In genomic region chr6:43924222-43924702, GRCh38 we compare ENCODE assay signal across 8 cellular contexts.
DNase-seq lines count a peak whose midpoint lies in the region; ATAC-seq, FAIRE-seq and TF ChIP-seq lines count a peak whose summit lies in the region.

No MANE protein-coding gene starts in this region.

- intact Hi-C loops in activated T-helper 1 cell treated with anti-CD3 and anti-CD28 coated beads, Interleukin-12 subunit alpha, Interleukin-12 subunit beta, Interleukin-2, Interleukin-4 antibody, amounts not matched to agents 30 ng/mL and 10 ng/mL and 1 ng/mL, durations not matched to agents 14 hours and 24 hours and 36 hours (cut with micrococcal nuclease) = no loop called here
- intact Hi-C loops in esophagus muscularis mucosa (cut with DNase I) = no loop called here

- H3K4me3 ChIP-seq in NB4 (ENCODE audit: low read depth, low read length) (no peak overlapping the region), esophagus muscularis mucosa (no peak overlapping the region)

- WGBS in esophagus muscularis mucosa = 46% methylated on average over 5 of the region's 12 CpGs

- DNase-seq in CMK (ENCODE audit: low read depth) = peak; percentile 70
- peak; percentile 96 for DNase-seq in NB4 (ENCODE audit: low read depth)
- DNase-seq in activated T-helper 1 cell treated with anti-CD3 and anti-CD28 coated beads, Interleukin-12 subunit alpha, Interleukin-12 subunit beta, Interleukin-2, Interleukin-4 antibody, amounts not matched to agents 30 ng/mL and 10 ng/mL and 1 ng/mL, durations not matched to agents 14 hours and 24 hours and 36 hours (ENCODE audit: low spot score) = peak; percentile 20
- peak; percentile 90 for DNase-seq in myocyte (ENCODE audit: low read depth)
- peak; percentile 75 for DNase-seq in urothelium cell line (ENCODE audit: low spot score)
- no peak for DNase-seq in esophagus muscularis mucosa (ENCODE audit: extremely low spot score)
- DNase-seq in ecto neural progenitor cell (ENCODE audit: low spot score) = no peak

- H3K27ac ChIP-seq in esophagus muscularis mucosa (replicated peaks in 1 of 4) = no peak overlapping the region

- TF ChIP-seq CTCF in NB4 (IDR thresholded peaks at IDR 0.05; ENCODE audit: low read depth, low read length) (no peak), esophagus muscularis mucosa (IDR thresholded peaks at IDR 0.05) (no peak)

- peak; percentile 66 for FAIRE-seq in urothelium cell line (lab: Jason Lieb, UNC)

- no peak for ATAC-seq in HG03139 (IDR thresholded peaks at IDR 0.05; ENCODE audit: unreplicated experiment)

- H3K27ac Mint-ChIP-seq in activated T-helper 1 cell treated with anti-CD3 and anti-CD28 coated beads, Interleukin-12 subunit alpha, Interleukin-12 subunit beta, Interleukin-2, Interleukin-4 antibody, amounts not matched to agents 30 ng/mL and 10 ng/mL and 1 ng/mL, durations not matched to agents 14 hours and 24 hours and 36 hours = no peak overlapping the region

- no peak for TF ChIP-seq POLR2A in NB4 (IDR thresholded peaks at IDR 0.05; ENCODE audit: extremely low read depth, insufficient read length)
- no peak for TF ChIP-seq POLR2A in esophagus muscularis mucosa (IDR thresholded peaks at IDR 0.05; ENCODE audit: low read depth)

- no peak overlapping the region for H3K4me3 Mint-ChIP-seq in activated T-helper 1 cell treated with anti-CD3 and anti-CD28 coated beads, Interleukin-12 subunit alpha, Interleukin-12 subunit beta, Interleukin-2, Interleukin-4 antibody, amounts not matched to agents 30 ng/mL and 10 ng/mL and 1 ng/mL, durations not matched to agents 14 hours and 24 hours and 36 hours

- no peak for TF ChIP-seq EP300 in esophagus muscularis mucosa (IDR thresholded peaks at IDR 0.05)

- no peaks in the 10 kb centered on the region for H3K9me3 ChIP-seq in esophagus muscularis mucosa

- peaks cover 16% of the 10 kb centered on the region for H3K4me1 Mint-ChIP-seq in activated T-helper 1 cell treated with anti-CD3 and anti-CD28 coated beads, Interleukin-12 subunit alpha, Interleukin-12 subunit beta, Interleukin-2, Interleukin-4 antibody, amounts not matched to agents 30 ng/mL and 10 ng/mL and 1 ng/mL, durations not matched to agents 14 hours and 24 hours and 36 hours (ENCODE audit: low read depth)

- no peaks in the 10 kb centered on the region for H3K27me3 ChIP-seq in esophagus muscularis mucosa

- no peaks in the 10 kb centered on the region for H3K36me3 Mint-ChIP-seq in activated T-helper 1 cell treated with anti-CD3 and anti-CD28 coated beads, Interleukin-12 subunit alpha, Interleukin-12 subunit beta, Interleukin-2, Interleukin-4 antibody, amounts not matched to agents 30 ng/mL and 10 ng/mL and 1 ng/mL, durations not matched to agents 14 hours and 24 hours and 36 hours (ENCODE audit: low read depth)

- H3K36me3 ChIP-seq in esophagus muscularis mucosa = no peaks in the 10 kb centered on the region

- H3K27me3 Mint-ChIP-seq in activated T-helper 1 cell treated with anti-CD3 and anti-CD28 coated beads, Interleukin-12 subunit alpha, Interleukin-12 subunit beta, Interleukin-2, Interleukin-4 antibody, amounts not matched to agents 30 ng/mL and 10 ng/mL and 1 ng/mL, durations not matched to agents 14 hours and 24 hours and 36 hours (ENCODE audit: insufficient read depth) = peaks cover 8% of the 10 kb centered on the region

- peaks cover 0 to 13% (median 5%) of the 10 kb centered on the region in 4 donors for H3K4me1 ChIP-seq in esophagus muscularis mucosa

- no peaks in the 10 kb centered on the region for H3K9me3 Mint-ChIP-seq in activated T-helper 1 cell treated with anti-CD3 and anti-CD28 coated beads, Interleukin-12 subunit alpha, Interleukin-12 subunit beta, Interleukin-2, Interleukin-4 antibody, amounts not matched to agents 30 ng/mL and 10 ng/mL and 1 ng/mL, durations not matched to agents 14 hours and 24 hours and 36 hours

Comparison
In these comparisons a context has a peak if more than half of its experiments do, and no peak if none do; other contexts are left out.
1. DNase-seq: peak in CMK (single experiment), NB4 (single experiment), activated T-helper 1 cell treated with anti-CD3 and anti-CD28 coated beads, Interleukin-12 subunit alpha, Interleukin-12 subunit beta, Interleukin-2, Interleukin-4 antibody, amounts not matched to agents 30 ng/mL and 10 ng/mL and 1 ng/mL, durations not matched to agents 14 hours and 24 hours and 36 hours (single experiment), myocyte (single experiment) and urothelium cell line (single experiment); none in esophagus muscularis mucosa (single experiment) and ecto neural progenitor cell (single experiment).